Comparison of ENCODE assay signal across 2 cellular contexts in the genomic region with DNA sequence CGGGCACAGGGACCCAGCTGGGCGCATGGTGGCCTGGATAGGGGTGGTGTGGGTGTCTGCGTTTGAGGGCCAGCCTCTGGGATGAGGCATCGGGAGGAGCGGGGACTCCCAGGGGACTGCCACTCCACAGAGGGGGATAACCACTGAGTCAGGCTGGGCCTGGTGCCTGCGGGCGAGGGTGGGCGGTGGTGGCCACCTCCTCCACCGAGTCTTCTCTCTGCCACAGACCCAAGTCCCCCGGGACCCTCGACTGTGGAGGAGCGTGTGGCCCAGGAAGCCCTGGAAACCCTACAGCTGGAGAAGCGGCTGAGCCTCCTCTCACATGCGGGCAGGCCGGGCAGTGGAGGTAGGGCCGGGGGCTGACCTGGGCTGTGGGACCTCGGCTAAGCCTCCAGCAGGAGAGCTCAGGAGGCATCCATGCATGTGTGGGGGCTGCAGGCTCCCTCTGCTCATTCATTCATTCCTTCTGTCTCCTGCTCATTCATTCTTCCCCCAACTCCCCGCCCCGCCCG.
A peak's percentile ranks its signal among the peaks of the same experiment; 100 is the strongest.
TF ChIP-seq lines count a peak whose summit lies in the region.

No MANE protein-coding gene starts in this region.

TF ChIP-seq in HepG2, 621 proteins besides CTCF, POLR2A, EP300 and RAD21:
- TF ChIP-seq HNRNPL (IDR thresholded peaks at IDR 0.05; ENCODE audit: low read depth, low read length): 0 out of 2 replicates have a peak, but pooled peaks have one; percentile 49
- TF ChIP-seq, protein P1, sequence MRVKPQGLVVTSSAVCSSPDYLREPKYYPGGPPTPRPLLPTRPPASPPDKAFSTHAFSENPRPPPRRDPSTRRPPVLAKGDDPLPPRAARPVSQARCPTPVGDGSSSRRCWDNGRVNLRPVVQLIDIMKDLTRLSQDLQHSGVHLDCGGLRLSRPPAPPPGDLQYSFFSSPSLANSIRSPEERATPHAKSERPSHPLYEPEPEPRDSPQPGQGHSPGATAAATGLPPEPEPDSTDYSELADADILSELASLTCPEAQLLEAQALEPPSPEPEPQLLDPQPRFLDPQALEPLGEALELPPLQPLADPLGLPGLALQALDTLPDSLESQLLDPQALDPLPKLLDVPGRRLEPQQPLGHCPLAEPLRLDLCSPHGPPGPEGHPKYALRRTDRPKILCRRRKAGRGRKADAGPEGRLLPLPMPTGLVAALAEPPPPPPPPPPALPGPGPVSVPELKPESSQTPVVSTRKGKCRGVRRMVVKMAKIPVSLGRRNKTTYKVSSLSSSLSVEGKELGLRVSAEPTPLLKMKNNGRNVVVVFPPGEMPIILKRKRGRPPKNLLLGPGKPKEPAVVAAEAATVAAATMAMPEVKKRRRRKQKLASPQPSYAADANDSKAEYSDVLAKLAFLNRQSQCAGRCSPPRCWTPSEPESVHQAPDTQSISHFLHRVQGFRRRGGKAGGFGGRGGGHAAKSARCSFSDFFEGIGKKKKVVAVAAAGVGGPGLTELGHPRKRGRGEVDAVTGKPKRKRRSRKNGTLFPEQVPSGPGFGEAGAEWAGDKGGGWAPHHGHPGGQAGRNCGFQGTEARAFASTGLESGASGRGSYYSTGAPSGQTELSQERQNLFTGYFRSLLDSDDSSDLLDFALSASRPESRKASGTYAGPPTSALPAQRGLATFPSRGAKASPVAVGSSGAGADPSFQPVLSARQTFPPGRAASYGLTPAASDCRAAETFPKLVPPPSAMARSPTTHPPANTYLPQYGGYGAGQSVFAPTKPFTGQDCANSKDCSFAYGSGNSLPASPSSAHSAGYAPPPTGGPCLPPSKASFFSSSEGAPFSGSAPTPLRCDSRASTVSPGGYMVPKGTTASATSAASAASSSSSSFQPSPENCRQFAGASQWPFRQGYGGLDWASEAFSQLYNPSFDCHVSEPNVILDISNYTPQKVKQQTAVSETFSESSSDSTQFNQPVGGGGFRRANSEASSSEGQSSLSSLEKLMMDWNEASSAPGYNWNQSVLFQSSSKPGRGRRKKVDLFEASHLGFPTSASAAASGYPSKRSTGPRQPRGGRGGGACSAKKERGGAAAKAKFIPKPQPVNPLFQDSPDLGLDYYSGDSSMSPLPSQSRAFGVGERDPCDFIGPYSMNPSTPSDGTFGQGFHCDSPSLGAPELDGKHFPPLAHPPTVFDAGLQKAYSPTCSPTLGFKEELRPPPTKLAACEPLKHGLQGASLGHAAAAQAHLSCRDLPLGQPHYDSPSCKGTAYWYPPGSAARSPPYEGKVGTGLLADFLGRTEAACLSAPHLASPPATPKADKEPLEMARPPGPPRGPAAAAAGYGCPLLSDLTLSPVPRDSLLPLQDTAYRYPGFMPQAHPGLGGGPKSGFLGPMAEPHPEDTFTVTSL (CRISPR knock-in tag; IDR thresholded peaks at IDR 0.05; ENCODE audit: borderline replicate concordance): no peak

TF ChIP-seq in GM12878, 131 proteins besides CTCF, POLR2A, EP300 and RAD21:
- TF ChIP-seq RUNX3 (IDR thresholded peaks at IDR 0.05; ENCODE audit: low read length) (0 out of 2 replicates have a peak, but pooled peaks have one; percentile 13), ZNF24 (IDR thresholded peaks at IDR 0.05) (peak; percentile 88), BHLHE40 (IDR thresholded peaks at IDR 0.05; ENCODE audit: borderline replicate concordance in 1 of 2, low read depth in 2 of 2, low read length in 1 of 2) (no peak; a peak in 1 of 4 replicates), DPF2 (IDR thresholded peaks at IDR 0.05) (peak; percentile 43; the same call in 1 of the 2 replicates), IKZF2 (IDR thresholded peaks at IDR 0.05) (0 out of 4 replicates have a peak, but pooled peaks have one; percentile 12 to 26), TCF3 (IDR thresholded peaks at IDR 0.05; ENCODE audit: borderline replicate concordance, insufficient read depth, low read depth, low read length) (no peak), ZNF207 (IDR thresholded peaks at IDR 0.05; ENCODE audit: borderline replicate concordance) (no peak), FOXM1 (IDR thresholded peaks at IDR 0.05; ENCODE audit: low read depth, low read length) (no peak), MEF2B (IDR thresholded peaks at IDR 0.05; ENCODE audit: partially characterized antibody, poor library complexity, severe bottlenecking) (peak; percentile 76), PAX5 (IDR thresholded peaks at IDR 0.05; ENCODE audit: borderline replicate concordance, low read depth, low read length) (peak; percentile 50; the same call in 1 of the 2 replicates), IKZF1 (conservative IDR thresholded peaks at IDR 0.05) (peak; percentile 49), GATAD2B (conservative IDR thresholded peaks at IDR 0.05; ENCODE audit: low read depth) (0 out of 2 replicates have a peak, but pooled peaks have one; percentile 42), MYB (IDR thresholded peaks at IDR 0.05; ENCODE audit: borderline replicate concordance, low read depth, low read length) (no peak)
- TF ChIP-seq, protein P2, sequence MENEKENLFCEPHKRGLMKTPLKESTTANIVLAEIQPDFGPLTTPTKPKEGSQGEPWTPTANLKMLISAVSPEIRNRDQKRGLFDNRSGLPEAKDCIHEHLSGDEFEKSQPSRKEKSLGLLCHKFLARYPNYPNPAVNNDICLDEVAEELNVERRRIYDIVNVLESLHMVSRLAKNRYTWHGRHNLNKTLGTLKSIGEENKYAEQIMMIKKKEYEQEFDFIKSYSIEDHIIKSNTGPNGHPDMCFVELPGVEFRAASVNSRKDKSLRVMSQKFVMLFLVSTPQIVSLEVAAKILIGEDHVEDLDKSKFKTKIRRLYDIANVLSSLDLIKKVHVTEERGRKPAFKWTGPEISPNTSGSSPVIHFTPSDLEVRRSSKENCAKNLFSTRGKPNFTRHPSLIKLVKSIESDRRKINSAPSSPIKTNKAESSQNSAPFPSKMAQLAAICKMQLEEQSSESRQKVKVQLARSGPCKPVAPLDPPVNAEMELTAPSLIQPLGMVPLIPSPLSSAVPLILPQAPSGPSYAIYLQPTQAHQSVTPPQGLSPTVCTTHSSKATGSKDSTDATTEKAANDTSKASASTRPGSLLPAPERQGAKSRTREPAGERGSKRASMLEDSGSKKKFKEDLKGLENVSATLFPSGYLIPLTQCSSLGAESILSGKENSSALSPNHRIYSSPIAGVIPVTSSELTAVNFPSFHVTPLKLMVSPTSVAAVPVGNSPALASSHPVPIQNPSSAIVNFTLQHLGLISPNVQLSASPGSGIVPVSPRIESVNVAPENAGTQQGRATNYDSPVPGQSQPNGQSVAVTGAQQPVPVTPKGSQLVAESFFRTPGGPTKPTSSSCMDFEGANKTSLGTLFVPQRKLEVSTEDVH (IDR thresholded peaks at IDR 0.05; ENCODE audit: low read depth, partially characterized antibody): no peak
- TF ChIP-seq, protein P3, sequence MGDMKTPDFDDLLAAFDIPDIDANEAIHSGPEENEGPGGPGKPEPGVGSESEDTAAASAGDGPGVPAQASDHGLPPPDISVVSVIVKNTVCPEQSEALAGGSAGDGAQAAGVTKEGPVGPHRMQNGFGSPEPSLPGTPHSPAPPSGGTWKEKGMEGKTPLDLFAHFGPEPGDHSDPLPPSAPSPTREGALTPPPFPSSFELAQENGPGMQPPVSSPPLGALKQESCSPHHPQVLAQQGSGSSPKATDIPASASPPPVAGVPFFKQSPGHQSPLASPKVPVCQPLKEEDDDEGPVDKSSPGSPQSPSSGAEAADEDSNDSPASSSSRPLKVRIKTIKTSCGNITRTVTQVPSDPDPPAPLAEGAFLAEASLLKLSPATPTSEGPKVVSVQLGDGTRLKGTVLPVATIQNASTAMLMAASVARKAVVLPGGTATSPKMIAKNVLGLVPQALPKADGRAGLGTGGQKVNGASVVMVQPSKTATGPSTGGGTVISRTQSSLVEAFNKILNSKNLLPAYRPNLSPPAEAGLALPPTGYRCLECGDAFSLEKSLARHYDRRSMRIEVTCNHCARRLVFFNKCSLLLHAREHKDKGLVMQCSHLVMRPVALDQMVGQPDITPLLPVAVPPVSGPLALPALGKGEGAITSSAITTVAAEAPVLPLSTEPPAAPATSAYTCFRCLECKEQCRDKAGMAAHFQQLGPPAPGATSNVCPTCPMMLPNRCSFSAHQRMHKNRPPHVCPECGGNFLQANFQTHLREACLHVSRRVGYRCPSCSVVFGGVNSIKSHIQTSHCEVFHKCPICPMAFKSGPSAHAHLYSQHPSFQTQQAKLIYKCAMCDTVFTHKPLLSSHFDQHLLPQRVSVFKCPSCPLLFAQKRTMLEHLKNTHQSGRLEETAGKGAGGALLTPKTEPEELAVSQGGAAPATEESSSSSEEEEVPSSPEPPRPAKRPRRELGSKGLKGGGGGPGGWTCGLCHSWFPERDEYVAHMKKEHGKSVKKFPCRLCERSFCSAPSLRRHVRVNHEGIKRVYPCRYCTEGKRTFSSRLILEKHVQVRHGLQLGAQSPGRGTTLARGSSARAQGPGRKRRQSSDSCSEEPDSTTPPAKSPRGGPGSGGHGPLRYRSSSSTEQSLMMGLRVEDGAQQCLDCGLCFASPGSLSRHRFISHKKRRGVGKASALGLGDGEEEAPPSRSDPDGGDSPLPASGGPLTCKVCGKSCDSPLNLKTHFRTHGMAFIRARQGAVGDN (IDR thresholded peaks at IDR 0.05): no peak
